In the genomic region with DNA sequence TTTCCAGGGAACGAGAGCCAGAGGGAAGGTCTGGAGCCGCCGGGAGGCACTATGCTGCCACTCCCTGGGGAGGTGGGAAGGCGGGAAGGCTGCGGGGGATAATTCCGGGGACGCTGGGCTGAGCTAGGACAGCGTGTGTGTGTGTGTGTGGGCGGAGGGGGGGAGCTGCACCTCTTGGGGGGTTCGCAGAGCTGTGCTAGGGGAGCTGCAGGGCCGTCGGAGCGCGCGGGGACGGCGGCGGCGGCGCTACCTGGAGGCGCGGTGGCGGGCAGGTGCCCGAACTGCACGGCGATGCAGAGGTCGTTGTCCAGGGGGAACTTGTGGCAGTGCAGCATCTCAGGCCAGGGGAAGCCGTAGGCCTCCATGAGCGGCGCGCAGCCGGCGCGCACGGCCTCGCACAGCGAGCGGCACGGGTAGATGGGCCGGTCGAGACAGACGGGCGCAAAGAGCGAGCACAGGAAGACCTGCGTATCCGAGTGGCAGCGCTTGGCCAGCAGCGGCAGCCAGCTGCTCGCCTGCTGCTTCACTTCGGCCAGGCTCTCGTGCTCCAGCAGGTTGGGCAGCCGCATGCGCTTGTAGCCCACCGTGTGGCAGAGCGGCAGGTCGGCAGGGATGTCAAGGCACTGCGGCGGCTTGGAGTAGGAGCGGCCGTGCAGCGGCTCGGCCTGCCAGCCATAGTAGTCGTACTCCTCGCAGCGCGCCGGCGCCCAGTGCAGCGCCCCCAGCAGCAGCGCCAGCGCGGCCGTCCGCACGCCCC, we compare ENCODE assay signal across 9 cellular contexts. TPM values are rescaled to one million over a fixed set of nuclear protein-coding genes. Genes with fewer than 3 reads are reported as not detected.
DNase-seq lines count a peak whose midpoint lies in the region; ATAC-seq and TF ChIP-seq lines count a peak whose summit lies in the region.
"Had no signal": no experiment of that assay in that cellular context is flagged by ENCODE, and none has a peak within 500 bp of the region (broad histone marks: within the 10 kb centered on the region; RNA-seq: fewer than 3 reads in every experiment).

No MANE protein-coding gene starts in this region.

- DNase-seq in Caki2 (ENCODE audit: low read depth) (peak; percentile 36), KBM-7 (peak; percentile 40), dermis blood vessel endothelial cell (peak; percentile 40), mucosa of descending colon (peak in 1 of 3 donors; percentile 43), spleen (no peak), lower leg skin (ENCODE audit: low spot score in 2 of 2) (no peak), GM13976 (ENCODE audit: low spot score) (no peak)

- ATAC-seq in mucosa of descending colon (peak; percentile 42), HG03439 (IDR thresholded peaks at IDR 0.05; ENCODE audit: unreplicated experiment) (no peak)

- H3K4me1 ChIP-seq in mucosa of descending colon (ENCODE audit: low read depth) (no peaks in the 10 kb centered on the region), spleen (peaks cover 3 to 18% (median 13%) of the 10 kb centered on the region in 6 donors)

- peaks cover 0 to 57% (median 30%) of the 10 kb centered on the region in 7 donors for H3K27me3 ChIP-seq in spleen (replicated peaks in 1 of 7)

- in situ Hi-C loops in Caki2 (cut with HindIII; ENCODE audit: low pct_unique_long_range_greater_than_20kb, low sequenced_read_pairs): no loop called here
- in situ Hi-C loops in KBM-7 (cut with MboI; ENCODE audit: low pct_unique_long_range_greater_than_20kb, low sequenced_read_pairs): no loop called here
- in situ Hi-C loops in GM13976 (cut with MboI; ENCODE audit: low sequenced_read_pairs, unreplicated experiment): no loop called here

- H3K9me3 ChIP-seq in mucosa of descending colon: no peaks in the 10 kb centered on the region
- H3K9me3 ChIP-seq in spleen: no peaks in the 10 kb centered on the region

- no peaks in the 10 kb centered on the region for H3K36me3 ChIP-seq in mucosa of descending colon (ENCODE audit: low read depth)
- peaks cover 0 to 10% (median 0%) of the 10 kb centered on the region in 6 donors for H3K36me3 ChIP-seq in spleen

- 2 to 3% (median 3%) methylated on average over 26 to 75 of the region's 75 CpGs for WGBS in spleen, 5 donors
- 1% methylated on average over 31 to 41 of the region's 75 CpGs for WGBS in lower leg skin, 2 donors

- H3K27ac ChIP-seq in spleen: no peak overlapping the region

- H3K4me3 ChIP-seq in mucosa of descending colon (no peak overlapping the region), spleen (peak overlapping the region in 4 of 8 donors; percentile 10 to 52 (median 16)), lower leg skin (ENCODE audit: low read depth, poor library complexity, severe bottlenecking) (no peak overlapping the region)

- TF ChIP-seq POLR2A in spleen (IDR thresholded peaks at IDR 0.05) (no peak), lower leg skin (IDR thresholded peaks at IDR 0.05) (no peak)

- no peak for TF ChIP-seq CTCF in mucosa of descending colon (IDR thresholded peaks at IDR 0.05)
- TF ChIP-seq CTCF in spleen (IDR thresholded peaks at IDR 0.05 in 8 of 11, conservative IDR thresholded peaks at IDR 0.05 in 3 of 11): no peak
- no peak for TF ChIP-seq CTCF in lower leg skin (IDR thresholded peaks at IDR 0.05)
- no peak for TF ChIP-seq CTCF in GM13976 (IDR thresholded peaks at IDR 0.05; ENCODE audit: borderline replicate concordance, control extremely low read depth, extremely low read depth, insufficient read depth, missing control alignments)

- intact Hi-C loops in mucosa of descending colon (cut with DNase I, micrococcal nuclease): no loop called here
- intact Hi-C loops in spleen (cut with DNase I; ENCODE audit: low total_unique reads): no loop called here
- intact Hi-C loops in lower leg skin (cut with DNase I; ENCODE audit: low total_unique reads): no loop called here

RNA-seq across cellular contexts. Expression of gene SFRP5, which starts 0.6 kb away (rescaled TPM):
- not detected in 2 replicates for total RNA-seq in Caki2 (2014; rRNA removed; shearing (Covaris generic); ENCODE audit: low replicate concordance)
- total RNA-seq in dermis blood vessel endothelial cell (not detected in 2 replicates), mucosa of descending colon (10 to 100 TPM in 1 of 3 donors, 1 to 10 TPM in 1, under 1 TPM in 1; 0.41 to 23.0 (median 1.0) TPM), spleen (not detected), lower leg skin (1 to 10 TPM in 2 of 4 donors, under 1 TPM in 2; 0.69 to 4.4 (median 1.4) TPM)
- polyA plus RNA-seq in spleen: 1 to 10 TPM in 1 of 3 donors, under 1 TPM in 1, not detected in 1; 0.09 to 3.6 TPM
- total RNA-seq: glomerular endothelial cell had no signal

RNA-seq across cellular contexts. Expression of gene ZFYVE27, which starts 34.3 kb away (rescaled TPM):
- 18.9 and 30.5 TPM in 2 replicates for total RNA-seq in Caki2 (2014; rRNA removed; shearing (Covaris generic); ENCODE audit: low replicate concordance)
- 19.6 and 20.6 TPM in 2 replicates for total RNA-seq in dermis blood vessel endothelial cell
- 10 to 100 TPM; 48.8 to 83.7 (median 55.0) TPM for total RNA-seq in mucosa of descending colon
- total RNA-seq in spleen: 10 to 100 TPM; 29.2 to 42.2 (median 34.1) TPM
- polyA plus RNA-seq in spleen: 10 to 100 TPM; 16.8 to 24.7 (median 17.5) TPM
- total RNA-seq in lower leg skin: 10 to 100 TPM; 18.7 to 35.0 (median 21.4) TPM

RNA-seq across cellular contexts. Expression of gene MARVELD1, which starts 57.7 kb away (rescaled TPM):
- 58.1 and 60.8 TPM in 2 replicates for total RNA-seq in Caki2 (2014; rRNA removed; shearing (Covaris generic); ENCODE audit: low replicate concordance)
- total RNA-seq in dermis blood vessel endothelial cell: 18.2 and 24.4 TPM in 2 replicates
- total RNA-seq in mucosa of descending colon: 10 to 100 TPM; 30.7 to 45.7 (median 37.7) TPM
- 10 to 100 TPM; 11.0 to 24.6 (median 17.2) TPM for total RNA-seq in spleen
- polyA plus RNA-seq in spleen: 1 to 10 TPM; 3.7 to 7.8 (median 6.4) TPM
- total RNA-seq in lower leg skin: 10 to 100 TPM; 22.5 to 50.2 (median 30.3) TPM

Comparison
In these comparisons a context has a peak if more than half of its experiments do, and no peak if none do; other contexts are left out.
1. DNase-seq: peak in Caki2 (single experiment), KBM-7 (single experiment) and dermis blood vessel endothelial cell (single experiment); none in spleen (single experiment), lower leg skin (0 of 2) and GM13976 (single experiment).